Comparison of ENCODE assay signal across 21 cellular contexts in the genomic region with DNA sequence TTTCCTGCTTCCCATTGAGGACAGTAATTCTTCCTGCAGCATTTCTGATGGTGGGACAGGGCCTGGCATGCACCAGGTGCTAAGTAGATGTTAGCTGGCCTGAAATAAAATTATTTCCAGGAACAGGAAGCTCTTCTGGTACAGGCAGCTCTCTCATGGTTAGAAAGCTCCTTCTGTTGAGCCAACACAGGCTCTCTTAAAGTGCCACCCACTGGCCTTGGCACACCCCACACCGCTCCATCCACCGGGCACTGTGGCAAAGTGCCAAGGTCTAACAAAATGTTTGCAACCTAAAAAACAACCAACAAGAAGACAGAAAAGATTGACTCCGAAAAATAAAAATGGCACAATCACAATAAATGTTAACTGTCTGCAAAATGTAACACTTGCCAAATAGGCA. TPM values are rescaled to one million over a fixed set of nuclear protein-coding genes. Genes with fewer than 3 reads are reported as not detected.
DNase-seq lines count a peak whose midpoint lies in the region; ATAC-seq and TF ChIP-seq lines count a peak whose summit lies in the region.
"Had no signal": no experiment of that assay in that cellular context is flagged by ENCODE, and none has a peak within 500 bp of the region (broad histone marks: within the 10 kb centered on the region; RNA-seq: fewer than 3 reads in every experiment).

No MANE protein-coding gene starts in this region.

- intact Hi-C loops in Right ventricle myocardium inferior (cut with DNase I) (no loop called here), thyroid gland (cut with DNase I) (no loop called here)

- H3K27me3 ChIP-seq in right atrium auricular region (no peaks in the 10 kb centered on the region), thyroid gland (no peaks in the 10 kb centered on the region)
- H3K27me3 ChIP-seq: brain microvascular endothelial cell, dorsolateral prefrontal cortex, ovary, suprapubic skin had no signal

- H3K4me1 ChIP-seq in right atrium auricular region (no peaks in the 10 kb centered on the region), thyroid gland (peaks cover 6 to 16% of the 10 kb centered on the region in 2 donors)
- H3K4me1 ChIP-seq: Caco-2 had no signal

- H3K27ac ChIP-seq in right atrium auricular region, result no peak overlapping the region
- 0 out of 2 replicates have a peak overlapping the region, but pooled peaks have one; percentile 4 for H3K27ac ChIP-seq in RWPE1
- H3K27ac ChIP-seq in thyroid gland, result peak overlapping the region in 1 of 3 donors; percentile 23
- H3K27ac ChIP-seq: brain microvascular endothelial cell, dorsolateral prefrontal cortex, ovary, suprapubic skin had no signal

- H3K4me3 ChIP-seq in right atrium auricular region (no peak overlapping the region), thyroid gland (replicated peaks in 1 of 3) (no peak overlapping the region)
- H3K4me3 ChIP-seq: dorsolateral prefrontal cortex, ovary, suprapubic skin had no signal

- TF ChIP-seq CTCF in right atrium auricular region (IDR thresholded peaks at IDR 0.05) (no peak), RWPE1 (conservative IDR thresholded peaks at IDR 0.05; ENCODE audit: low read depth) (no peak), thyroid gland (IDR thresholded peaks at IDR 0.05) (no peak)

- POLR2A ChIA-PET in RWPE1 (lab: Yijun Ruan, JAX; ENCODE audit: low non-redundant PET), result no interaction called here

- no peaks in the 10 kb centered on the region for H3K36me3 ChIP-seq in right atrium auricular region
- H3K36me3 ChIP-seq in thyroid gland, result no peaks in the 10 kb centered on the region
- H3K36me3 ChIP-seq: brain microvascular endothelial cell, ovary, suprapubic skin had no signal

- 18 to 28% methylated on average over 3 of the region's 3 CpGs for WGBS in thyroid gland, 2 donors

- DNase-seq in Right ventricle myocardium inferior (ENCODE audit: missing footprints) (no peak), right atrium auricular region (ENCODE audit: low spot score) (no peak), RWPE1 (ENCODE audit: low spot score) (no peak), left lobe of liver (ENCODE audit: low spot score) (no peak), thyroid gland (peak; percentile 71 to 73), NOMO-1 (lab: John Stamatoyannopoulos, UW; ENCODE audit: unreplicated experiment in 2 of 2) (no peak)
- DNase-seq: activated T-cell treated with anti-CD3 and anti-CD28 coated beads, Interleukin-2, amount 50 U/mL, for 4 hours; brain microvascular endothelial cell; Caco-2; HFFc6; NCI-H2081 treated with DMSO at 0.1 percent for 48 hours; NCI-H82; ovary; stimulated activated CD4-positive, alpha-beta T cell treated with anti-CD3 and anti-CD28 coated beads, Interleukin-4, amount 100 ng/mL, for 4 hours; stimulated activated CD8-positive, alpha-beta memory T cell treated with anti-CD3 and anti-CD28 coated beads, Interleukin-4, amount 100 ng/mL, for 48 hours had no signal

- H3K9me3 ChIP-seq in right atrium auricular region (no peaks in the 10 kb centered on the region), thyroid gland (no peaks in the 10 kb centered on the region)
- H3K9me3 ChIP-seq: Caco-2, ovary, suprapubic skin had no signal

- TF ChIP-seq POLR2A in thyroid gland (IDR thresholded peaks at IDR 0.05), result no peak

- ATAC-seq in Right ventricle myocardium inferior (peak; percentile 56), left lobe of liver (peak; percentile 44), GM21723 (IDR thresholded peaks at IDR 0.05; ENCODE audit: unreplicated experiment) (no peak), HG02973 (IDR thresholded peaks at IDR 0.05; ENCODE audit: unreplicated experiment) (no peak)
- ATAC-seq: activated naive CD4-positive, alpha-beta T cell treated with anti-CD3 and anti-CD28 coated beads, Interleukin-2, amount 50 U/mL, for 72 hours; activated T-cell treated with anti-CD3 and anti-CD28 coated beads, Interleukin-2, amount 50 U/mL, for 4 hours; HepG2 had no signal

- CTCF ChIA-PET in RWPE1 (lab: Yijun Ruan, JAX), result no interaction called here

RNA-seq across cellular contexts. Expression of a gene that starts 36.6 kb away (rescaled TPM):
- total RNA-seq in Right ventricle myocardium inferior (5.4 TPM), right atrium auricular region (1 to 10 TPM; 3.4 to 5.2 TPM), left lobe of liver (6.7 TPM), thyroid gland (10 to 100 TPM in 3 of 4 donors, 1 to 10 TPM in 1; 8.9 to 17.2 (median 11.5) TPM)

RNA-seq across cellular contexts. Expression of a gene that starts 51.8 kb away (rescaled TPM):
- 12.0 TPM for total RNA-seq in Right ventricle myocardium inferior
- 10 to 100 TPM in 1 of 2 donors, 1 to 10 TPM in 1; 8.3 to 11.8 TPM for total RNA-seq in right atrium auricular region
- total RNA-seq in left lobe of liver, result 6.2 TPM
- total RNA-seq in thyroid gland, result 10 to 100 TPM; 21.4 to 26.5 (median 24.1) TPM
- total RNA-seq: activated naive CD4-positive, alpha-beta T cell treated with anti-CD3 and anti-CD28 coated beads, Interleukin-2, amount 50 U/mL, for 72 hours had no signal

Comparison
In these comparisons a context has a peak if more than half of its experiments do, and no peak if none do; other contexts are left out.
1. ATAC-seq: peak in Right ventricle myocardium inferior (single experiment) and left lobe of liver (single experiment); none in GM21723 (single experiment) and HG02973 (single experiment).
2. DNase-seq: peak in thyroid gland (2 of 2); none in Right ventricle myocardium inferior (single experiment), right atrium auricular region (single experiment), RWPE1 (single experiment), left lobe of liver (single experiment) and NOMO-1 (0 of 2).